ENCODE assay signal across 1 cellular context in genomic region chr9:109482391-109482916, GRCh38.
TF ChIP-seq lines count a peak whose summit lies in the region.

No MANE protein-coding gene starts in this region.

TF ChIP-seq in endothelial cell of umbilical vein, 7 proteins besides CTCF, POLR2A, EP300 and RAD21:
- TF ChIP-seq FOS (IDR thresholded peaks at IDR 0.05; ENCODE audit: borderline replicate concordance, insufficient read depth, low read length) (peak; percentile 15), POLR2AphosphoS5 (IDR thresholded peaks at IDR 0.05; ENCODE audit: insufficient read depth, low read depth, low read length) (no peak)
TF ChIP-seq in endothelial cell of umbilical vein: peak in this region for 1.
